Comparison of ENCODE assay signal across 9 cellular contexts in genomic region chr6:129575378-129576118, GRCh38.
DNase-seq lines count a peak whose midpoint lies in the region; FAIRE-seq and TF ChIP-seq lines count a peak whose summit lies in the region.
"Had no signal": no experiment of that assay in that cellular context is flagged by ENCODE, and none has a peak within 500 bp of the region (broad histone marks: within the 10 kb centered on the region; RNA-seq: fewer than 3 reads in every experiment).

No MANE protein-coding gene starts in this region.

- CTCF ChIA-PET in HEK293T (lab: Yijun Ruan, JAX): interaction anchor here (0.6 to 1.7 kb wide), 6 partner anchors 9 to 1022 kb away, joined by 3 to 17 read pairs (median 4); no protein-coding TSS in a partner anchor

- POLR2A ChIA-PET in HEK293T (lab: Yijun Ruan, JAX): no interaction called here

- FAIRE-seq in RCC 7860 (lab: Jason Lieb, UNC) (peak; percentile 35), endometrium (lab: Jason Lieb, UNC) (peak; percentile 86)

- H3K27ac ChIP-seq in C4-2B: no peak overlapping the region

- TF ChIP-seq CTCF in C4-2B (conservative IDR thresholded peaks at IDR 0.05): peak; percentile 79

- peak; percentile 66 for DNase-seq in HEK293T (ENCODE audit: extremely low spot score)
- peak; percentile 51 for DNase-seq in RCC 7860 (ENCODE audit: low spot score)
- peak; percentile 58 for DNase-seq in midbrain (lab: John Stamatoyannopoulos, UW)
- no peak for DNase-seq in effector CD4-positive, alpha-beta T cell
- no peak for DNase-seq in activated CD4-positive, alpha-beta T cell treated with anti-CD3 and anti-CD28 coated beads, Interleukin-2, amount 50 U/mL, for 4 hours
- no peak for DNase-seq in GM19238 (ENCODE audit: insufficient read length, low spot score)
- DNase-seq: naive B cell had no signal

TF ChIP-seq in HEK293T, 16 proteins besides CTCF, POLR2A, EP300 and RAD21:
- TF ChIP-seq ARNT (IDR thresholded peaks at IDR 0.05): no peak
- no peak for TF ChIP-seq FOXK2 (IDR thresholded peaks at IDR 0.05)
- TF ChIP-seq HDGF (IDR thresholded peaks at IDR 0.05; ENCODE audit: borderline replicate concordance): no peak
- TF ChIP-seq LEF1 (IDR thresholded peaks at IDR 0.05; ENCODE audit: borderline replicate concordance): no peak
- TF ChIP-seq ZNF384 (IDR thresholded peaks at IDR 0.05): no peak
- no peak for TF ChIP-seq L3MBTL2 (conservative IDR thresholded peaks at IDR 0.05)
- no peak for TF ChIP-seq ELF4 (IDR thresholded peaks at IDR 0.05)
- TF ChIP-seq SUZ12 (IDR thresholded peaks at IDR 0.05): no peak
- no peak for TF ChIP-seq FOXM1 (IDR thresholded peaks at IDR 0.05; ENCODE audit: borderline replicate concordance)
- TF ChIP-seq TARDBP (IDR thresholded peaks at IDR 0.05): no peak
- no peak for TF ChIP-seq SP1 (IDR thresholded peaks at IDR 0.05)
- no peak for TF ChIP-seq NFRKB (IDR thresholded peaks at IDR 0.05)
- TF ChIP-seq BHLHE40 (IDR thresholded peaks at IDR 0.05; ENCODE audit: borderline replicate concordance): no peak

Comparison
In these comparisons a context has a peak if more than half of its experiments do, and no peak if none do; other contexts are left out.
1. DNase-seq: peak in HEK293T (single experiment), RCC 7860 (single experiment) and midbrain (single experiment); none in effector CD4-positive, alpha-beta T cell (single experiment), activated CD4-positive, alpha-beta T cell treated with anti-CD3 and anti-CD28 coated beads, Interleukin-2, amount 50 U/mL, for 4 hours (0 of 2) and GM19238 (single experiment).